Comparison of ENCODE assay signal across 31 cellular contexts in the genomic region with DNA sequence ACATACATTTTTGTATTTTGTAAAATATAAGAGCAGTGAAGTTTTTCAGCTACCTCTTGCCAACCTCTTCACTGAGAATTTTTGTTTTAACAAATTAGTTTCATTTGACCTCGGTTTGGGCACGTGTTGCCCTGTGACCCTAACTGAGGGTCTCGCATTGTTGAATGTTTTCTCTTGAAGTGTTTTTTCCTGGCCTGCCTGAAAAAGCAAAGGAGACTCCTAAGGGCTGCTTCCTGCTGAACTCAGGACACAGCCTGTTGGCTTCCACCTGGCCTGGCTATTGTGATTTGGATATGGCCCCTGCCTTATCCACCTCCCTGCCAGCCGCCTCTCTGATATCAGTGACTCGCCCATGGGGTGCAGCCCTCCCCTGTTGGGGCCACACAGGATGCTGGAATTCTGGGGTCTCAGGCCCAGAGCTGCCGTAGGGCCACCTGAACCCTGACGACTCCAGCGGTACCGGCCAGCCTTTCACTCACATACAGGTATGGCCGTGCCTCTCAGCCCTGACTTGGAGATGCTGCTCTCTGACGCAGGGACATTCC. TPM values are rescaled to one million over a fixed set of nuclear protein-coding genes. Genes with fewer than 3 reads are reported as not detected.
DNase-seq lines count a peak whose midpoint lies in the region; ATAC-seq, FAIRE-seq and TF ChIP-seq lines count a peak whose summit lies in the region.
"Had no signal": no experiment of that assay in that cellular context is flagged by ENCODE, and none has a peak within 500 bp of the region (broad histone marks: within the 10 kb centered on the region; RNA-seq: fewer than 3 reads in every experiment).

No MANE protein-coding gene starts in this region.

- H3K9me1 ChIP-seq in endothelial cell of umbilical vein (replicated peaks; ENCODE audit: control insufficient read depth, extremely low read depth, insufficient read depth, low read length): no peaks in the 10 kb centered on the region

- H2AFZ ChIP-seq in GM23248 (peak overlapping the region; percentile 77), endothelial cell of umbilical vein (ENCODE audit: low read depth, low read length) (no peak overlapping the region), SK-N-SH (ENCODE audit: low read depth) (no peak overlapping the region)

- ATAC-seq in GM19351 (IDR thresholded peaks at IDR 0.05; ENCODE audit: unreplicated experiment) (no peak), omental fat pad (ENCODE audit: low FRiP score) (no peak)
- ATAC-seq: activated CD8-positive, alpha-beta T cell treated with anti-CD3 and anti-CD28 coated beads for 36 hours; stimulated activated naive CD8-positive, alpha-beta T cell treated with anti-CD3 and anti-CD28 coated beads, Interleukin-15, Interleukin-2, amounts not matched to agents 100 U/mL and 50 U/mL, for 24 hours had no signal

- peak overlapping the region; percentile 91 for H3K27ac Mint-ChIP-seq in nephron progenitor cell
- H3K27ac Mint-ChIP-seq: activated CD8-positive, alpha-beta T cell treated with anti-CD3 and anti-CD28 coated beads for 36 hours; activated naive CD8-positive, alpha-beta T cell treated with anti-CD3 and anti-CD28 coated beads, Interleukin-2, amount 10 ng/mL, durations not matched to agents 7 days and 5 days had no signal

- TF ChIP-seq RAD21 in SK-N-SH (IDR thresholded peaks at IDR 0.05; ENCODE audit: low read length): no peak

- DNase-seq in GM23248: no peak
- peak; percentile 76 for DNase-seq in endothelial cell of umbilical vein (ENCODE audit: low read depth, low spot score)
- DNase-seq in nephron progenitor cell: no peak
- no peak for DNase-seq in stomach
- no peak for DNase-seq in GM19240 (ENCODE audit: insufficient read length, low spot score)
- DNase-seq in SK-N-SH: no peak
- no peak for DNase-seq in omental fat pad (ENCODE audit: low spot score)
- DNase-seq: activated CD4-positive, alpha-beta T cell treated with anti-CD3 and anti-CD28 coated beads for 1 hour; activated CD8-positive, alpha-beta T cell treated with anti-CD3 and anti-CD28 coated beads for 36 hours; activated effector memory CD4-positive, alpha-beta T cell treated with Interleukin-2 at 50 U/mL for 16 hours; activated naive CD8-positive, alpha-beta T cell treated with anti-CD3 and anti-CD28 coated beads, Interleukin-2, amount 10 ng/mL, durations not matched to agents 7 days and 5 days; BE2C; DMS79; effector CD4-positive, alpha-beta T cell; erythroblast; HCEC 1CT; Karpas-422; MV-4-11; NCI-H146; NCI-H526 treated with DMSO at 0.1 percent for 48 hours; nucleus accumbens; Peyer's patch; retina; stimulated activated CD4-positive, alpha-beta T cell treated with anti-CD3 and anti-CD28 coated beads, Interleukin-12 subunit alpha, Interleukin-12 subunit beta, amount 100 ng/mL, for 4 hours; stimulated activated CD4-positive, alpha-beta T cell treated with anti-CD3 and anti-CD28 coated beads, Interleukin-4, amount 100 ng/mL, for 24 hours; stimulated activated naive CD8-positive, alpha-beta T cell treated with anti-CD3 and anti-CD28 coated beads, Interleukin-15, Interleukin-2, amounts not matched to agents 100 U/mL and 50 U/mL, for 24 hours had no signal

- H3F3A ChIP-seq in GM23248 (ENCODE audit: insufficient read depth) (peaks cover 10% of the 10 kb centered on the region; the same call in 1 of the 2 replicates), SK-N-SH (replicated peaks; ENCODE audit: insufficient read depth) (no peaks in the 10 kb centered on the region)

- TF ChIP-seq POLR2A in endothelial cell of umbilical vein (IDR thresholded peaks at IDR 0.05; ENCODE audit: low read depth, low read length): no peak
- TF ChIP-seq POLR2A in stomach (IDR thresholded peaks at IDR 0.05): no peak

- CTCF ChIA-PET in endothelial cell of umbilical vein (lab: Charles Lee) (interaction anchor here (0.6 to 1.5 kb wide), 6 partner anchors 11 to 270 kb away, joined by 3 to 4 read pairs (median 3); partner anchors contain the start of gene AQP1), SK-N-SH (lab: Yijun Ruan, JAX) (interaction anchor here (0.9 to 2.3 kb wide), 4 partner anchors 10 to 270 kb away, joined by 3 to 8 read pairs (median 5); no protein-coding TSS in a partner anchor)

- no peak for TF ChIP-seq EP300 in stomach (IDR thresholded peaks at IDR 0.05)
- no peak for TF ChIP-seq EP300 in SK-N-SH (IDR thresholded peaks at IDR 0.05; ENCODE audit: borderline replicate concordance in 1 of 2, low read depth in 1 of 2, low read length in 1 of 2)

- H3K27me3 Mint-ChIP-seq in nephron progenitor cell (ENCODE audit: low read depth, poor library complexity): peaks cover 3% of the 10 kb centered on the region
- H3K27me3 Mint-ChIP-seq: activated CD8-positive, alpha-beta T cell treated with anti-CD3 and anti-CD28 coated beads for 36 hours; activated naive CD8-positive, alpha-beta T cell treated with anti-CD3 and anti-CD28 coated beads, Interleukin-2, amount 10 ng/mL, durations not matched to agents 7 days and 5 days had no signal

- dilution Hi-C loops in endothelial cell of umbilical vein (cut with MboI; ENCODE audit: extremely low pct_ligation_motif_present, low sequenced_read_pairs): no loop called here

- no peak for TF ChIP-seq CTCF in endothelial cell of umbilical vein (IDR thresholded peaks at IDR 0.05; ENCODE audit: extremely low read depth in 1 of 2, insufficient read depth in 1 of 2, low read depth in 1 of 2, low read length in 2 of 2)
- TF ChIP-seq CTCF in nephron progenitor cell (IDR thresholded peaks at IDR 0.05): no peak
- TF ChIP-seq CTCF in stomach (IDR thresholded peaks at IDR 0.05): no peak
- no peak for TF ChIP-seq CTCF in SK-N-SH (IDR thresholded peaks at IDR 0.05)
- no peak for TF ChIP-seq CTCF in omental fat pad (IDR thresholded peaks at IDR 0.05)

- peaks cover 40% of the 10 kb centered on the region for H3K4me1 Mint-ChIP-seq in nephron progenitor cell
- H3K4me1 Mint-ChIP-seq: activated naive CD8-positive, alpha-beta T cell treated with anti-CD3 and anti-CD28 coated beads, Interleukin-2, amount 10 ng/mL, durations not matched to agents 7 days and 5 days had no signal

- POLR2A ChIA-PET in endothelial cell of umbilical vein (lab: Charles Lee): interaction anchor here (0.7 kb wide), 2 partner anchors 21 to 271 kb away, joined by 3 read pairs; no protein-coding TSS in a partner anchor
- POLR2A ChIA-PET in SK-N-SH (lab: Yijun Ruan, JAX): no interaction called here

- H3K4me1 ChIP-seq in GM23248 (ENCODE audit: insufficient read depth): peaks cover 15% of the 10 kb centered on the region
- H3K4me1 ChIP-seq in endothelial cell of umbilical vein (ENCODE audit: control insufficient read depth, extremely low read depth, insufficient read depth, low read length): peaks cover 29% of the 10 kb centered on the region
- H3K4me1 ChIP-seq in stomach: peaks cover 0 to 55% (median 15%) of the 10 kb centered on the region in 4 donors
- H3K4me1 ChIP-seq in SK-N-SH (ENCODE audit: control insufficient read depth in 1 of 2, insufficient read depth in 2 of 2, low read depth in 1 of 2, low read length in 1 of 2): peaks cover 0 to 24% of the 10 kb centered on the region in 2 experiments; a peak in 1 of 4 replicates
- H3K4me1 ChIP-seq: Peyer's patch, SJSA1 had no signal

- H4K20me1 ChIP-seq in GM23248 (ENCODE audit: insufficient read depth) (no peaks in the 10 kb centered on the region), endothelial cell of umbilical vein (replicated peaks; ENCODE audit: control insufficient read depth, extremely low read depth, insufficient read depth, low read length) (no peaks in the 10 kb centered on the region), SK-N-SH (ENCODE audit: insufficient read depth) (no peaks in the 10 kb centered on the region)

- intact Hi-C loops in endothelial cell of umbilical vein (cut with micrococcal nuclease): no loop called here
- intact Hi-C loops in stomach (cut with DNase I; ENCODE audit: low total_unique reads): no loop called here

- H3K4me2 ChIP-seq in GM23248 (ENCODE audit: unreplicated experiment): peak overlapping the region; percentile 56
- H3K4me2 ChIP-seq in endothelial cell of umbilical vein (ENCODE audit: insufficient read depth, low read length): no peak overlapping the region
- no peak overlapping the region for H3K4me2 ChIP-seq in SK-N-SH

- in situ Hi-C loops in GM23248 (cut with MboI): no loop called here

- no peaks in the 10 kb centered on the region for H3K79me2 ChIP-seq in GM23248 (ENCODE audit: insufficient read depth)
- H3K79me2 ChIP-seq in endothelial cell of umbilical vein (ENCODE audit: control insufficient read depth, insufficient read depth, low read length): no peaks in the 10 kb centered on the region
- no peaks in the 10 kb centered on the region for H3K79me2 ChIP-seq in SK-N-SH (ENCODE audit: insufficient read depth)

- H3K4me3 Mint-ChIP-seq in nephron progenitor cell: no peak overlapping the region
- H3K4me3 Mint-ChIP-seq: activated CD8-positive, alpha-beta T cell treated with anti-CD3 and anti-CD28 coated beads for 36 hours; activated naive CD8-positive, alpha-beta T cell treated with anti-CD3 and anti-CD28 coated beads, Interleukin-2, amount 10 ng/mL, durations not matched to agents 7 days and 5 days had no signal

- no TSS peak for BruUV-seq in endothelial cell of umbilical vein (replicated peaks; lab: Mats Ljungman, UMichigan)

- H3K27ac ChIP-seq in GM23248 (peak overlapping the region; percentile 56; the same call in 1 of the 2 replicates), endothelial cell of umbilical vein (ENCODE audit: insufficient read depth, low read depth, low read length) (no peak overlapping the region), stomach (peak overlapping the region in 4 of 5 donors; percentile 56 to 82 (median 78)), SK-N-SH (ENCODE audit: low read depth in 2 of 2, low read length in 1 of 2) (no peak overlapping the region)
- H3K27ac ChIP-seq: SJSA1 had no signal

- H3K9ac ChIP-seq in GM23248: peak overlapping the region; percentile 53; the same call in 1 of the 2 replicates
- H3K9ac ChIP-seq in endothelial cell of umbilical vein (replicated peaks; ENCODE audit: extremely low read depth, insufficient read depth, low read length): no peak overlapping the region
- H3K9ac ChIP-seq in SK-N-SH: no peak overlapping the region

- peaks cover 11% of the 10 kb centered on the region for H3K36me3 Mint-ChIP-seq in nephron progenitor cell (ENCODE audit: low read depth)
- H3K36me3 Mint-ChIP-seq: activated naive CD8-positive, alpha-beta T cell treated with anti-CD3 and anti-CD28 coated beads, Interleukin-2, amount 10 ng/mL, durations not matched to agents 7 days and 5 days had no signal

- H3K9me2 ChIP-seq in GM23248 (ENCODE audit: insufficient read depth) (no peaks in the 10 kb centered on the region), SK-N-SH (no peaks in the 10 kb centered on the region)

- no peaks in the 10 kb centered on the region for H3K9me3 Mint-ChIP-seq in nephron progenitor cell
- H3K9me3 Mint-ChIP-seq: activated CD8-positive, alpha-beta T cell treated with anti-CD3 and anti-CD28 coated beads for 36 hours; activated naive CD8-positive, alpha-beta T cell treated with anti-CD3 and anti-CD28 coated beads, Interleukin-2, amount 10 ng/mL, durations not matched to agents 7 days and 5 days had no signal

- H3K4me3 ChIP-seq in GM23248 (no peak overlapping the region), endothelial cell of umbilical vein (replicated peaks in 1 of 3; ENCODE audit: insufficient read depth in 1 of 3, low read depth in 1 of 3, low read length in 3 of 3) (no peak overlapping the region), stomach (no peak overlapping the region), SK-N-SH (ENCODE audit: low read depth in 2 of 2, low read length in 1 of 2) (no peak overlapping the region)
- H3K4me3 ChIP-seq: Peyer's patch, SJSA1 had no signal

- H3K36me3 ChIP-seq in GM23248 (ENCODE audit: low read depth): no peaks in the 10 kb centered on the region
- no peaks in the 10 kb centered on the region for H3K36me3 ChIP-seq in endothelial cell of umbilical vein (ENCODE audit: control insufficient read depth in 2 of 2, extremely low read depth in 1 of 2, insufficient read depth in 2 of 2, low read length in 2 of 2)
- peaks cover 0 to 31% (median 3%) of the 10 kb centered on the region in 4 donors for H3K36me3 ChIP-seq in stomach
- H3K36me3 ChIP-seq in SK-N-SH (replicated peaks in 1 of 2; ENCODE audit: control insufficient read depth in 1 of 2, insufficient read depth in 2 of 2, low read length in 1 of 2): no peaks in the 10 kb centered on the region
- H3K36me3 ChIP-seq: BE2C, Peyer's patch, SJSA1 had no signal

- 83 to 84% methylated on average over 11 of the region's 11 CpGs for WGBS in GM23248 (ENCODE audit: low coverage in 1 of 2, low lambda C conversion rate in 2 of 2, missing lambda C conversion rate in 2 of 2), 2 experiments
- WGBS in stomach, 5 donors: 79 to 87% (median 84%) methylated on average over 9 to 11 of the region's 11 CpGs
- WGBS in SK-N-SH (ENCODE audit: low lambda C conversion rate): 92% methylated on average over 11 of the region's 11 CpGs

- FAIRE-seq in endothelial cell of umbilical vein (lab: Jason Lieb, UNC): no peak
- FAIRE-seq: frontal cortex, islet of Langerhans, TTC549 had no signal

- H3K9me3 ChIP-seq in GM23248 (ENCODE audit: low read depth) (no peaks in the 10 kb centered on the region), endothelial cell of umbilical vein (replicated peaks; ENCODE audit: control insufficient read depth, insufficient read depth, low read length) (no peaks in the 10 kb centered on the region), stomach (no peaks in the 10 kb centered on the region), SK-N-SH (no peaks in the 10 kb centered on the region)
- H3K9me3 ChIP-seq: BE2C, Peyer's patch, SJSA1 had no signal

- H3K27me3 ChIP-seq in GM23248 (replicated peaks; ENCODE audit: insufficient read depth) (no peaks in the 10 kb centered on the region), endothelial cell of umbilical vein (ENCODE audit: control insufficient read depth in 2 of 2, insufficient read depth in 2 of 2, low read length in 2 of 2) (no peaks in the 10 kb centered on the region), stomach (no peaks in the 10 kb centered on the region), SK-N-SH (ENCODE audit: insufficient read depth) (no peaks in the 10 kb centered on the region; the same call in 1 of the 2 replicates)
- H3K27me3 ChIP-seq: BE2C, Peyer's patch, SJSA1 had no signal

RNA-seq across cellular contexts. Expression of gene AQP1, which starts 58.8 kb away (rescaled TPM):
- total RNA-seq in GM23248 (2014; rRNA removed; shearing (Covaris generic)): 0.54 and 1.1 TPM in 2 replicates
- polyA plus RNA-seq in GM23248 (2016; fragmentation: Nextera tagmentation; extraction: Ambion mirVana): 0.33 and 0.34 TPM in 2 replicates
- total RNA-seq in endothelial cell of umbilical vein: 11.6 and 15.9 TPM in 2 replicates
- polyA plus RNA-seq in endothelial cell of umbilical vein: 10.5 and 11.7 TPM in 2 replicates
- polyA plus RNA-seq in endothelial cell of umbilical vein (2011; cell fraction: cytosol; rRNA removed): 9.5 and 13.5 TPM in 2 replicates
- polyA plus RNA-seq in endothelial cell of umbilical vein (2011; cell fraction: nucleus; rRNA removed): 4.8 and 8.2 TPM in 2 replicates
- polyA plus RNA-seq in endothelial cell of umbilical vein (2012): 0.60 and 2.2 TPM in 2 replicates
- polyA minus RNA-seq in endothelial cell of umbilical vein: 10.5 and 12.4 TPM in 2 replicates
- polyA minus RNA-seq in endothelial cell of umbilical vein (2011; cell fraction: cytosol; rRNA and poly(A)+ RNA removed): 0.31 TPM
- 1.7 and 2.9 TPM in 2 replicates for polyA minus RNA-seq in endothelial cell of umbilical vein (2011; cell fraction: nucleus; rRNA and poly(A)+ RNA removed)
- total RNA-seq in stomach: 100 to 1,000 TPM in 1 of 5 donors, 10 to 100 TPM in 4; 38.2 to 158 (median 64.6) TPM
- polyA plus RNA-seq in stomach: 10 to 100 TPM in 1 of 3 donors, 1 to 10 TPM in 2; 3.8 to 83.6 (median 8.7) TPM
- polyA plus RNA-seq in SK-N-SH (2012; rRNA removed): 1.7 and 2.4 TPM in 2 replicates
- polyA plus RNA-seq in SK-N-SH (2012; cell fraction: cytosol; rRNA removed): 1.5 and 1.6 TPM in 2 replicates
- 7.0 and 8.4 TPM in 2 replicates for polyA plus RNA-seq in SK-N-SH (2012; cell fraction: nucleus; rRNA removed)
- total RNA-seq in omental fat pad: 100 to 1,000 TPM; 291 to 685 (median 428) TPM

Comparison
In these comparisons a context has a peak if more than half of its experiments do, and no peak if none do; other contexts are left out.
1. H3K27ac ChIP-seq: peak in GM23248 (single experiment) and stomach (4 of 5); none in endothelial cell of umbilical vein (single experiment) and SK-N-SH (0 of 2).